ENCODE assay signal across 17 cellular contexts in genomic region chr3:40911928-40912327, GRCh38.
A peak's percentile ranks its signal among the peaks of the same experiment; 100 is the strongest.
DNase-seq lines count a peak whose midpoint lies in the region; ATAC-seq, FAIRE-seq and TF ChIP-seq lines count a peak whose summit lies in the region.
"Had no signal": no experiment of that assay in that cellular context is flagged by ENCODE, and none has a peak within 500 bp of the region (broad histone marks: within the 10 kb centered on the region; RNA-seq: fewer than 3 reads in every experiment).

No MANE protein-coding gene starts in this region.

- no peaks in the 10 kb centered on the region for H3K9me3 ChIP-seq in body of pancreas
- H3K9me3 ChIP-seq in small intestine (ENCODE audit: control insufficient read depth, low read depth), result no peaks in the 10 kb centered on the region
- H3K9me3 ChIP-seq: left ventricle myocardium inferior had no signal

- no peaks in the 10 kb centered on the region for H3K27me3 ChIP-seq in body of pancreas
- no peaks in the 10 kb centered on the region for H3K27me3 ChIP-seq in small intestine (ENCODE audit: control insufficient read depth in 2 of 2, insufficient read depth in 2 of 2, low read length in 2 of 2)

- peaks cover 28% of the 10 kb centered on the region for H3K4me1 ChIP-seq in body of pancreas
- no peaks in the 10 kb centered on the region for H3K4me1 ChIP-seq in small intestine (ENCODE audit: control insufficient read depth in 2 of 2, insufficient read depth in 1 of 2, low read depth in 1 of 2, low read length in 1 of 2)
- H3K4me1 ChIP-seq: left ventricle myocardium inferior had no signal

- ATAC-seq in HG02981 (IDR thresholded peaks at IDR 0.05; ENCODE audit: unreplicated experiment), result peak; percentile 76
- ATAC-seq in body of pancreas, result peak; percentile 70
- ATAC-seq in stimulated activated naive CD8-positive, alpha-beta T cell treated with anti-CD3 and anti-CD28 coated beads, Interleukin-15, Interleukin-2, amounts not matched to agents 100 U/mL and 50 U/mL, for 24 hours, result no peak
- ATAC-seq in HG03095 (IDR thresholded peaks at IDR 0.05; ENCODE audit: unreplicated experiment), result no peak
- ATAC-seq: HCT116; naive thymus-derived CD4-positive, alpha-beta T cell had no signal

- WGBS in body of pancreas, 2 donors, result 17 to 21% methylated on average over 1 of the region's 1 CpG
- WGBS in small intestine, 3 donors, result 15 to 49% (median 29%) methylated on average over 1 of the region's 1 CpG

- TF ChIP-seq POLR2A in body of pancreas (IDR thresholded peaks at IDR 0.05), result no peak

- TF ChIP-seq CTCF in body of pancreas (IDR thresholded peaks at IDR 0.05), result peak in 1 of 7 experiments; percentile 2

- DNase-seq in DMS53 (lab: John Stamatoyannopoulos, UW) (peak; percentile 48), DMS53 treated with DMSO at 0.1 percent for 48 hours (lab: John Stamatoyannopoulos, UW; ENCODE audit: unreplicated experiment) (no peak), body of pancreas (no peak), small intestine (peak; percentile 88), GF-D8 (lab: John Stamatoyannopoulos, UW) (no peak)
- no peak for DNase-seq in stimulated activated naive CD8-positive, alpha-beta T cell treated with anti-CD3 and anti-CD28 coated beads, Interleukin-15, Interleukin-2, amounts not matched to agents 100 U/mL and 50 U/mL, for 24 hours
- DNase-seq: 8988T; activated CD4-positive, CD25-positive, alpha-beta regulatory T cell treated with anti-CD3 and anti-CD28 coated beads, Interleukin-2, amount 50 U/mL, for 72 hours; activated naive CD4-positive, alpha-beta T cell treated with anti-CD3 and anti-CD28 coated beads, Interleukin-2, amount 50 U/mL, for 16 hours; C1 segment of cervical spinal cord; dermis blood vessel endothelial cell; DND-41; left ventricle myocardium inferior; naive thymus-derived CD4-positive, alpha-beta T cell had no signal

- no peak overlapping the region for H3K27ac ChIP-seq in body of pancreas
- H3K27ac ChIP-seq in small intestine (ENCODE audit: low read depth in 1 of 2, low read length in 1 of 2), result no peak overlapping the region
- H3K27ac ChIP-seq: left ventricle myocardium inferior had no signal

- no peak overlapping the region for H3K4me3 ChIP-seq in body of pancreas
- H3K4me3 ChIP-seq in small intestine (ENCODE audit: low read depth in 1 of 2, low read length in 2 of 2), result no peak overlapping the region
- H3K4me3 ChIP-seq: left ventricle myocardium inferior had no signal

- no peak for FAIRE-seq in small intestine (lab: Jason Lieb, UNC)

- H3K36me3 ChIP-seq in body of pancreas (replicated peaks in 1 of 2; ENCODE audit: insufficient read depth in 1 of 2, low read depth in 2 of 2) (no peaks in the 10 kb centered on the region), small intestine (ENCODE audit: control insufficient read depth in 2 of 2, insufficient read depth in 2 of 2, low read length in 2 of 2) (no peaks in the 10 kb centered on the region)
- H3K36me3 ChIP-seq: left ventricle myocardium inferior had no signal

- intact Hi-C loops in body of pancreas (cut with DNase I), result no loop called here

Comparison
In these comparisons a context has a peak if more than half of its experiments do, and no peak if none do; other contexts are left out.
1. DNase-seq: peak in DMS53 (single experiment) and small intestine (single experiment); none in DMS53 treated with DMSO at 0.1 percent for 48 hours (single experiment), body of pancreas (0 of 4), stimulated activated naive CD8-positive, alpha-beta T cell treated with anti-CD3 and anti-CD28 coated beads, Interleukin-15, Interleukin-2, amounts not matched to agents 100 U/mL and 50 U/mL, for 24 hours (single experiment) and GF-D8 (single experiment).
2. ATAC-seq: peak in HG02981 (single experiment) and body of pancreas (single experiment); none in stimulated activated naive CD8-positive, alpha-beta T cell treated with anti-CD3 and anti-CD28 coated beads, Interleukin-15, Interleukin-2, amounts not matched to agents 100 U/mL and 50 U/mL, for 24 hours (single experiment) and HG03095 (single experiment).